1 cellular context compared by ENCODE assay signal in genomic region chr16:67529639-67530012, GRCh38.
A peak's percentile ranks its signal among the peaks of the same experiment; 100 is the strongest.
TF ChIP-seq lines count a peak whose summit lies in the region.

No MANE protein-coding gene starts in this region.

TF ChIP-seq in HepG2, 621 proteins besides CTCF, POLR2A, EP300 and RAD21 (continues in another document):
- 0 out of 2 replicates have a peak, but pooled peaks have one; percentile 34 for TF ChIP-seq ZBTB20 (CRISPR knock-in tag; IDR thresholded peaks at IDR 0.05; ENCODE audit: borderline replicate concordance, low read depth)
- no peak for TF ChIP-seq TFDP2 (CRISPR knock-in tag; IDR thresholded peaks at IDR 0.05)
- 0 out of 2 replicates have a peak, but pooled peaks have one; percentile 45 for TF ChIP-seq PCBP1 (IDR thresholded peaks at IDR 0.05; ENCODE audit: borderline replicate concordance, low read depth, low read length)
- TF ChIP-seq CAMTA2 (CRISPR knock-in tag; IDR thresholded peaks at IDR 0.05; ENCODE audit: borderline replicate concordance) = no peak
- peak; percentile 93; the same call in 1 of the 2 replicates for TF ChIP-seq KLF13 (CRISPR knock-in tag; IDR thresholded peaks at IDR 0.05)
- peak; percentile 5; the same call in 1 of the 2 replicates for TF ChIP-seq ZBTB7A (CRISPR knock-in tag; IDR thresholded peaks at IDR 0.05)
- TF ChIP-seq ZNF713 (CRISPR knock-in tag; IDR thresholded peaks at IDR 0.05) = 0 out of 2 replicates have a peak, but pooled peaks have one; percentile 93
- 0 out of 2 replicates have a peak, but pooled peaks have one; percentile 58 for TF ChIP-seq ZFYVE20 (CRISPR knock-in tag; IDR thresholded peaks at IDR 0.05; ENCODE audit: borderline replicate concordance, low read depth)
- TF ChIP-seq ZBTB42 (CRISPR knock-in tag; IDR thresholded peaks at IDR 0.05) = 0 out of 2 replicates have a peak, but pooled peaks have one; percentile 61
- peak; percentile 20 for TF ChIP-seq AGO2 (optimal IDR thresholded peaks at IDR 0.05; ENCODE audit: low read depth, low read length)
- no peak; the same call in none of the 2 replicates for TF ChIP-seq KDM5B (CRISPR knock-in tag; IDR thresholded peaks at IDR 0.05; ENCODE audit: borderline replicate concordance)
- 0 out of 2 replicates have a peak, but pooled peaks have one; percentile 10 for TF ChIP-seq ZMYM4 (CRISPR knock-in tag; IDR thresholded peaks at IDR 0.05)
- no peak for TF ChIP-seq POLR2AphosphoS2 (IDR thresholded peaks at IDR 0.05; ENCODE audit: low read depth, low read length)
- TF ChIP-seq ZNF724P (CRISPR knock-in tag; IDR thresholded peaks at IDR 0.05; ENCODE audit: borderline replicate concordance) = peak; percentile 75; the same call in 1 of the 2 replicates
- no peak; the same call in 1 of the 2 replicates for TF ChIP-seq TGIF2 (CRISPR knock-in tag; IDR thresholded peaks at IDR 0.05)
- TF ChIP-seq ZNF670 (CRISPR knock-in tag; IDR thresholded peaks at IDR 0.05; ENCODE audit: borderline replicate concordance) = 0 out of 2 replicates have a peak, but pooled peaks have one; percentile 54
- peak; percentile 14; the same call in 1 of the 2 replicates for TF ChIP-seq MTA1 (CRISPR knock-in tag; IDR thresholded peaks at IDR 0.05; ENCODE audit: borderline replicate concordance)
- no peak for TF ChIP-seq NAIF1 (CRISPR knock-in tag; IDR thresholded peaks at IDR 0.05; ENCODE audit: borderline replicate concordance)
- peak; percentile 60 for TF ChIP-seq UBTF (CRISPR knock-in tag; IDR thresholded peaks at IDR 0.05)
- TF ChIP-seq ZNF333 (CRISPR knock-in tag; IDR thresholded peaks at IDR 0.05; ENCODE audit: borderline replicate concordance) = peak; percentile 17; the same call in 1 of the 2 replicates
- TF ChIP-seq HMGA1 (CRISPR knock-in tag; conservative IDR thresholded peaks at IDR 0.05) = no peak
- TF ChIP-seq ZNF891 (CRISPR knock-in tag; IDR thresholded peaks at IDR 0.05) = peak; percentile 4; the same call in 1 of the 2 replicates
- TF ChIP-seq PHF5A (CRISPR knock-in tag; IDR thresholded peaks at IDR 0.05; ENCODE audit: low read depth, unreplicated experiment) = no peak
- TF ChIP-seq GRHL1 (CRISPR knock-in tag; conservative IDR thresholded peaks at IDR 0.05) = no peak
- TF ChIP-seq ZNF746 (CRISPR knock-in tag; IDR thresholded peaks at IDR 0.05) = no peak
- no peak for TF ChIP-seq HHEX (CRISPR knock-in tag; IDR thresholded peaks at IDR 0.05)
- peak; percentile 48; the same call in 1 of the 2 replicates for TF ChIP-seq THAP9 (CRISPR knock-in tag; IDR thresholded peaks at IDR 0.05; ENCODE audit: borderline replicate concordance)
- TF ChIP-seq JUNB (CRISPR knock-in tag; IDR thresholded peaks at IDR 0.05; ENCODE audit: borderline replicate concordance) = no peak
- TF ChIP-seq ZNF460 (CRISPR knock-in tag; IDR thresholded peaks at IDR 0.05; ENCODE audit: borderline replicate concordance) = no peak
- no peak for TF ChIP-seq CSRNP2 (CRISPR knock-in tag; conservative IDR thresholded peaks at IDR 0.05; ENCODE audit: low read depth)
- no peak for TF ChIP-seq YY1 (IDR thresholded peaks at IDR 0.05; ENCODE audit: insufficient read depth, insufficient replicate concordance, low read depth, low read length)
- TF ChIP-seq ZNF768 (CRISPR knock-in tag; IDR thresholded peaks at IDR 0.05) = peak; percentile 99
- TF ChIP-seq FOXA3 (CRISPR knock-in tag; IDR thresholded peaks at IDR 0.05) = no peak
- no peak for TF ChIP-seq RBM22 (optimal IDR thresholded peaks at IDR 0.05; ENCODE audit: low read length)
- TF ChIP-seq ARID4A (CRISPR knock-in tag; IDR thresholded peaks at IDR 0.05; ENCODE audit: borderline replicate concordance) = 0 out of 2 replicates have a peak, but pooled peaks have one; percentile 24
- peak; percentile 19 for TF ChIP-seq HDAC1 (CRISPR knock-in tag; IDR thresholded peaks at IDR 0.05)
- TF ChIP-seq RFXANK (CRISPR knock-in tag; IDR thresholded peaks at IDR 0.05) = no peak
- TF ChIP-seq FIP1L1 (IDR thresholded peaks at IDR 0.05; ENCODE audit: borderline replicate concordance, insufficient read depth, low read depth, low read length) = no peak
- peak; percentile 7; the same call in 1 of the 2 replicates for TF ChIP-seq ZBTB38 (CRISPR knock-in tag; IDR thresholded peaks at IDR 0.05)
- TF ChIP-seq BCL6 (CRISPR knock-in tag; IDR thresholded peaks at IDR 0.05) = 0 out of 2 replicates have a peak, but pooled peaks have one; percentile 4
- TF ChIP-seq ZKSCAN1 (IDR thresholded peaks at IDR 0.05; ENCODE audit: low read length) = peak; percentile 95
- 0 out of 2 replicates have a peak, but pooled peaks have one; percentile 30 for TF ChIP-seq ZNF83 (CRISPR knock-in tag; IDR thresholded peaks at IDR 0.05; ENCODE audit: borderline replicate concordance)
- no peak for TF ChIP-seq SATB2 (CRISPR knock-in tag; IDR thresholded peaks at IDR 0.05)
- 0 out of 2 replicates have a peak, but pooled peaks have one; percentile 77 for TF ChIP-seq ZNF552 (CRISPR knock-in tag; IDR thresholded peaks at IDR 0.05; ENCODE audit: borderline replicate concordance)
- TF ChIP-seq ZBTB26 (CRISPR knock-in tag; IDR thresholded peaks at IDR 0.05; ENCODE audit: borderline replicate concordance) = no peak
- no peak for TF ChIP-seq KLF9 (CRISPR knock-in tag; IDR thresholded peaks at IDR 0.05; ENCODE audit: low read depth)
- no peak for TF ChIP-seq TP53 (CRISPR knock-in tag; conservative IDR thresholded peaks at IDR 0.05)
- 0 out of 2 replicates have a peak, but pooled peaks have one; percentile 26 for TF ChIP-seq PITX1 (CRISPR knock-in tag; IDR thresholded peaks at IDR 0.05)
- 0 out of 2 replicates have a peak, but pooled peaks have one; percentile 28 for TF ChIP-seq HNRNPL (IDR thresholded peaks at IDR 0.05; ENCODE audit: low read depth, low read length)
- TF ChIP-seq U2AF2 (IDR thresholded peaks at IDR 0.05; ENCODE audit: low read depth, low read length) = no peak
- TF ChIP-seq ZBTB43 (CRISPR knock-in tag; conservative IDR thresholded peaks at IDR 0.05) = no peak
- no peak for TF ChIP-seq RAD51 (IDR thresholded peaks at IDR 0.05; ENCODE audit: borderline replicate concordance)
